Comparison of ENCODE assay signal across 15 cellular contexts in the genomic region with DNA sequence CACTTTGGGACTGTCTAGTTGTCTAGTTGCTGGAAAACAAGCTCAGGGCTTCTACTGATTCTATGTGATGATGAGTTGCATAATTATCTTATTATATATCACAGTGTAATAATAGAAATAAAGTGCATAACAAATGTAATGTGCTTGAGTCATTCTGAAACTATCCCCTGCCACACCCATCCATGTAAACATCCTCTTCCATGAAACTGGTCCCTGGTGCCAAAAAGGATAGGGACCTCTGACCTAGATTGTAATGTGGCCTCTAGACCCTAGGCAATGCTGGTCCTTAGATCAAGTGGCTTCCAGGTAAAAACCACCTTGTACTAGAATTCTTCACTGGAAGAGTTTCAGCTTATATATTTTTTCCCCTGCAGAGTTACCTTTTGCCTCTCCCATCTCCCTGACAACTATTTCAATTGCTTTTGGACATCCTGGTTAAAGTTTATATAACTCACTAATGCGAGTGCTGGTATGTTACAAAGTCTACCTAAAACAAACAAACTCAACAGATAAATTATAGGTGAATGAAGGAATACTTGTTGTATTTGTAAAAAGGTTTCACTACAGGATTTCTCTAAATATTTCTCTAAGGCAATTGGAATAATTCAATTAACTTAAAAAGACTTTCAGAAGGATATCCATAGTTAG.
DNase-seq lines count a peak whose midpoint lies in the region; ATAC-seq lines count a peak whose summit lies in the region.
"Had no signal": no experiment of that assay in that cellular context is flagged by ENCODE, and none has a peak within 500 bp of the region (broad histone marks: within the 10 kb centered on the region; RNA-seq: fewer than 3 reads in every experiment).

No MANE protein-coding gene starts in this region.

- peaks cover 10% of the 10 kb centered on the region for H3K4me1 ChIP-seq in BLaER1

- no peak overlapping the region for H3K27ac ChIP-seq in BLaER1

- no peaks in the 10 kb centered on the region for H3K36me3 ChIP-seq in BLaER1

- ATAC-seq in left cardiac atrium (no peak), GM21576 (IDR thresholded peaks at IDR 0.05; ENCODE audit: unreplicated experiment) (no peak)
- ATAC-seq: stimulated activated memory B cell treated with anti-CD40 and anti-IgM and Interleukin-4, amounts not matched to agents 10 μg/mL and 1 μg/mL and 100 μg/mL, for 72 hours had no signal

- peak; percentile 8 for DNase-seq in HuH-7 (ENCODE audit: low spot score)
- DNase-seq in dermis blood vessel endothelial cell, result peak; percentile 10
- peak; percentile 61 to 71 for DNase-seq in lung microvascular endothelial cell (ENCODE audit: low read depth in 2 of 2)
- no peak for DNase-seq in NCI-H1436 treated with DMSO at 0.1 percent for 48 hours (lab: John Stamatoyannopoulos, UW)
- DNase-seq in left cardiac atrium, result no peak
- DNase-seq in amygdala (lab: John Stamatoyannopoulos, UW), result no peak
- DNase-seq: activated CD4-positive, alpha-beta memory T cell treated with anti-CD3 and anti-CD28 coated beads for 36 hours; AML-193; GDM1; H9; NCI-H1092; stimulated activated CD4-positive, alpha-beta T cell treated with anti-CD3 and anti-CD28 coated beads, Interleukin-4, amount 100 ng/mL, for 1 hour had no signal

- no peaks in the 10 kb centered on the region for H3K9me3 ChIP-seq in BLaER1

- H3K9ac ChIP-seq in BLaER1, result no peak overlapping the region

- intact Hi-C loops in left cardiac atrium (cut with DNase I), result no loop called here

- H4K20me1 ChIP-seq in BLaER1, result no peaks in the 10 kb centered on the region

- H3K27me3 ChIP-seq in BLaER1, result no peaks in the 10 kb centered on the region

- H3K4me2 ChIP-seq in BLaER1, result peak overlapping the region; percentile 54

- H3K4me3 ChIP-seq in BLaER1, result no peak overlapping the region

Comparison
In these comparisons a context has a peak if more than half of its experiments do, and no peak if none do; other contexts are left out.
1. DNase-seq: peak in HuH-7 (single experiment), dermis blood vessel endothelial cell (single experiment) and lung microvascular endothelial cell (2 of 2); none in NCI-H1436 treated with DMSO at 0.1 percent for 48 hours (single experiment), left cardiac atrium (single experiment) and amygdala (0 of 56).